In the genomic region with DNA sequence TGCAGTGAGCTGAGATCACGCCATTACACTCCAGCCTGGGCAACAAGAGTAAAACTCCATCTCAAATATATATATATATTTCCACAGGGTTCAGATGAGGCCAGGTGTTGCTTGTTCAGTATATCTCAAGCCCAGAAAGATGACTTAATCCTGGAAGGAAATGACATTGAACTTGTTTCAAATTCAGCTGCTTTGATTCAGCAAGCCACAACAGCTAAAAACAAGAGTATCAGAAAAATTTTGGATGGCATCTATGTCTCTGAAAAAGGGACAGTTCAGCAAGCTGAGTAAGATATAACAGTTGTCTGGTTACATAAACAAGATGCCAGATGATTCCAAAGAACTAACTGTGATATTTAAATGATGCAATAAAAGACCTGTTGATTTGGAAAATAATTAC, we compare ENCODE assay signal across 26 cellular contexts.
DNase-seq lines count a peak whose midpoint lies in the region; ATAC-seq, FAIRE-seq and TF ChIP-seq lines count a peak whose summit lies in the region.
"Had no signal": no experiment of that assay in that cellular context is flagged by ENCODE, and none has a peak within 500 bp of the region (broad histone marks: within the 10 kb centered on the region; RNA-seq: fewer than 3 reads in every experiment).

No MANE protein-coding gene starts in this region.

- H3K4me3 Mint-ChIP-seq in type B pancreatic cell, result no peak overlapping the region
- H3K4me3 Mint-ChIP-seq: CD14-positive monocyte; CD4-positive, alpha-beta memory T cell; CD4-positive, CD25-positive, alpha-beta regulatory T cell; CD8-positive, alpha-beta memory T cell had no signal

- H3K9ac ChIP-seq in HepG2 (ENCODE audit: insufficient read depth, low read depth, low read length), result no peak overlapping the region
- H3K9ac ChIP-seq: BLaER1 had no signal

- no peaks in the 10 kb centered on the region for H3K9me3 Mint-ChIP-seq in type B pancreatic cell

- no peaks in the 10 kb centered on the region for H3K36me3 Mint-ChIP-seq in type B pancreatic cell
- H3K36me3 Mint-ChIP-seq: CD14-positive monocyte; CD4-positive, alpha-beta memory T cell; CD4-positive, CD25-positive, alpha-beta regulatory T cell; CD8-positive, alpha-beta memory T cell had no signal

- H3K4me1 Mint-ChIP-seq in type B pancreatic cell (ENCODE audit: unreplicated experiment), result peaks cover 5% of the 10 kb centered on the region
- H3K4me1 Mint-ChIP-seq: CD14-positive monocyte; CD4-positive, alpha-beta memory T cell; CD4-positive, CD25-positive, alpha-beta regulatory T cell; CD8-positive, alpha-beta memory T cell had no signal

- TF ChIP-seq CTCF in HepG2 (CRISPR knock-in tag; IDR thresholded peaks at IDR 0.05), result no peak
- no peak for TF ChIP-seq CTCF in right lobe of liver (IDR thresholded peaks at IDR 0.05)
- no peak for TF ChIP-seq CTCF in type B pancreatic cell (conservative IDR thresholded peaks at IDR 0.05)

- CTCF ChIA-PET in HepG2 (lab: Yijun Ruan, JAX; ENCODE audit: low intra/inter-chr PET ratio, low total read pairs), result no interaction called here

- H4K20me1 ChIP-seq in HepG2 (ENCODE audit: insufficient read depth, low read length), result no peaks in the 10 kb centered on the region
- H4K20me1 ChIP-seq: BLaER1 had no signal

- POLR2A ChIA-PET in HepG2 (lab: Yijun Ruan, JAX), result no interaction called here

- no peaks in the 10 kb centered on the region for H3K27me3 Mint-ChIP-seq in type B pancreatic cell
- H3K27me3 Mint-ChIP-seq: CD4-positive, alpha-beta memory T cell; CD4-positive, CD25-positive, alpha-beta regulatory T cell; CD8-positive, alpha-beta memory T cell had no signal

- ATAC-seq in HepG2, result no peak
- ATAC-seq in right lobe of liver, result no peak
- peak; percentile 63 for ATAC-seq in HG03565 (IDR thresholded peaks at IDR 0.05; ENCODE audit: unreplicated experiment)
- ATAC-seq in HG02852 (IDR thresholded peaks at IDR 0.05; ENCODE audit: unreplicated experiment), result no peak
- ATAC-seq: A549 had no signal

- TF ChIP-seq RAD21 in HepG2 (CRISPR knock-in tag; IDR thresholded peaks at IDR 0.05), result no peak

- 0% methylated on average over 1 of the region's 1 CpG for WGBS in HepG2 (ENCODE audit: low lambda C conversion rate)
- WGBS in right lobe of liver (ENCODE audit: insufficient coverage, low coverage, low lambda C conversion rate, missing lambda C conversion rate), result 40% methylated on average over 1 of the region's 1 CpG

- TF ChIP-seq POLR2A in HepG2 (IDR thresholded peaks at IDR 0.05; ENCODE audit: insufficient read depth in 1 of 2, low read depth in 2 of 2, low read length in 2 of 2), result no peak
- no peak for TF ChIP-seq POLR2A in right lobe of liver (IDR thresholded peaks at IDR 0.05)

- H3K4me1 ChIP-seq in HepG2 (ENCODE audit: insufficient read depth, low read length), result no peaks in the 10 kb centered on the region
- H3K4me1 ChIP-seq in right lobe of liver, result no peaks in the 10 kb centered on the region
- H3K4me1 ChIP-seq: A549, BE2C, BLaER1 had no signal

- no peak overlapping the region for H3K4me2 ChIP-seq in HepG2 (ENCODE audit: low read depth, low read length)
- H3K4me2 ChIP-seq: A549, BLaER1 had no signal

- no peaks in the 10 kb centered on the region for H3K79me2 ChIP-seq in HepG2 (ENCODE audit: insufficient read depth, low read length)

- no peak for FAIRE-seq in HepG2 (lab: Jason Lieb, UNC)
- FAIRE-seq: A549, GM12891, GM19239 had no signal

- H3K9me3 ChIP-seq in HepG2 (ENCODE audit: low read length), result no peaks in the 10 kb centered on the region
- peaks cover 0 to 4% (median 0%) of the 10 kb centered on the region in 4 donors for H3K9me3 ChIP-seq in right lobe of liver
- H3K9me3 ChIP-seq: A549, BE2C, BLaER1 had no signal

- intact Hi-C loops in HepG2 (cut with micrococcal nuclease; ENCODE audit: unreplicated experiment) (no loop called here), right lobe of liver (cut with DNase I) (no loop called here)

- TF ChIP-seq EP300 in HepG2 (IDR thresholded peaks at IDR 0.05; ENCODE audit: low read depth in 2 of 2, low read length in 2 of 2) (no peak), HepG2 (CRISPR knock-in tag; IDR thresholded peaks at IDR 0.05; ENCODE audit: borderline replicate concordance) (no peak)

- H3K4me3 ChIP-seq in HepG2 (replicated peaks in 1 of 3; ENCODE audit: insufficient read depth in 1 of 3, low read depth in 2 of 3, low read length in 3 of 3) (no peak overlapping the region), right lobe of liver (no peak overlapping the region)
- H3K4me3 ChIP-seq: A549, BLaER1 had no signal

- BruUV-seq in HepG2 (replicated peaks; lab: Mats Ljungman, UMichigan), result no TSS peak

- H3K36me3 ChIP-seq in HepG2 (replicated peaks in 1 of 2; ENCODE audit: control insufficient read depth in 1 of 2, insufficient read depth in 2 of 2, low read length in 2 of 2), result no peaks in the 10 kb centered on the region
- no peaks in the 10 kb centered on the region for H3K36me3 ChIP-seq in right lobe of liver
- H3K36me3 ChIP-seq: BE2C, BLaER1 had no signal

- no peak overlapping the region for H2AFZ ChIP-seq in HepG2 (ENCODE audit: low read length)

- H3K27ac Mint-ChIP-seq in type B pancreatic cell, result no peak overlapping the region
- H3K27ac Mint-ChIP-seq: CD14-positive monocyte; CD4-positive, alpha-beta memory T cell; CD4-positive, CD25-positive, alpha-beta regulatory T cell; CD8-positive, alpha-beta memory T cell had no signal

- DNase-seq in HepG2 (ENCODE audit: low spot score), result no peak
- no peak for DNase-seq in right lobe of liver
- peak; percentile 22 for DNase-seq in superior temporal gyrus (ENCODE audit: extremely low spot score)
- no peak for DNase-seq in type B pancreatic cell (ENCODE audit: extremely low spot score, unreplicated experiment)
- DNase-seq: AML-193; BE2C; C1 segment of cervical spinal cord; CD4-positive, alpha-beta memory T cell; CD4-positive, CD25-positive, alpha-beta regulatory T cell; CD8-positive, alpha-beta memory T cell; COR-L47; DMS 273 treated with DMSO at 0.1 percent for 48 hours; DMS153; DMS53; DMS79; DND-41; EL; GDM1 had no signal

- in situ Hi-C loops in HepG2 (cut with HindIII; ENCODE audit: extremely low pct_ligation_motif_present, low pct_unique_long_range_greater_than_20kb), result no loop called here

- no peaks in the 10 kb centered on the region for H3K27me3 ChIP-seq in HepG2 (ENCODE audit: control insufficient read depth in 1 of 2, insufficient read depth in 2 of 2, low read length in 2 of 2)
- H3K27me3 ChIP-seq in right lobe of liver, result no peaks in the 10 kb centered on the region
- H3K27me3 ChIP-seq: BE2C, BLaER1 had no signal

- no peak overlapping the region for H3K27ac ChIP-seq in HepG2 (ENCODE audit: extremely low read length, insufficient read depth, low read length)
- H3K27ac ChIP-seq in right lobe of liver, result no peak overlapping the region
- H3K27ac ChIP-seq: 22Rv1, A549, BLaER1 had no signal

TF ChIP-seq in HepG2, 621 proteins besides CTCF, POLR2A, EP300 and RAD21:
- TF ChIP-seq, protein P1, sequence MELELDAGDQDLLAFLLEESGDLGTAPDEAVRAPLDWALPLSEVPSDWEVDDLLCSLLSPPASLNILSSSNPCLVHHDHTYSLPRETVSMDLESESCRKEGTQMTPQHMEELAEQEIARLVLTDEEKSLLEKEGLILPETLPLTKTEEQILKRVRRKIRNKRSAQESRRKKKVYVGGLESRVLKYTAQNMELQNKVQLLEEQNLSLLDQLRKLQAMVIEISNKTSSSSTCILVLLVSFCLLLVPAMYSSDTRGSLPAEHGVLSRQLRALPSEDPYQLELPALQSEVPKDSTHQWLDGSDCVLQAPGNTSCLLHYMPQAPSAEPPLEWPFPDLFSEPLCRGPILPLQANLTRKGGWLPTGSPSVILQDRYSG (CRISPR knock-in tag; IDR thresholded peaks at IDR 0.05), result no peak
- TF ChIP-seq ATF7 (IDR thresholded peaks at IDR 0.05) (peak; percentile 47; the same call in 1 of the 2 replicates), ATF7 (CRISPR knock-in tag; IDR thresholded peaks at IDR 0.05) (no peak), SMAD1 (CRISPR knock-in tag; IDR thresholded peaks at IDR 0.05; ENCODE audit: borderline replicate concordance, low read depth) (no peak), DMAP1 (CRISPR knock-in tag; IDR thresholded peaks at IDR 0.05) (no peak)
